In genomic region chr6:27230758-27231111, GRCh38 we compare ENCODE assay signal across 1 cellular context.
TF ChIP-seq lines count a peak whose summit lies in the region.

No MANE protein-coding gene starts in this region.

TF ChIP-seq in SK-N-SH treated with all-trans-retinoic acid at 6 μM for 48 hours, 23 proteins besides CTCF, POLR2A, EP300 and RAD21 (continued from another document):
- TF ChIP-seq PPARA (CRISPR knock-in tag; IDR thresholded peaks at IDR 0.05; ENCODE audit: borderline replicate concordance) = no peak
- TF ChIP-seq SNAI2 (CRISPR knock-in tag; IDR thresholded peaks at IDR 0.05) = no peak
- TF ChIP-seq ZNF8 (CRISPR knock-in tag; IDR thresholded peaks at IDR 0.05) = no peak
- TF ChIP-seq, protein P1, sequence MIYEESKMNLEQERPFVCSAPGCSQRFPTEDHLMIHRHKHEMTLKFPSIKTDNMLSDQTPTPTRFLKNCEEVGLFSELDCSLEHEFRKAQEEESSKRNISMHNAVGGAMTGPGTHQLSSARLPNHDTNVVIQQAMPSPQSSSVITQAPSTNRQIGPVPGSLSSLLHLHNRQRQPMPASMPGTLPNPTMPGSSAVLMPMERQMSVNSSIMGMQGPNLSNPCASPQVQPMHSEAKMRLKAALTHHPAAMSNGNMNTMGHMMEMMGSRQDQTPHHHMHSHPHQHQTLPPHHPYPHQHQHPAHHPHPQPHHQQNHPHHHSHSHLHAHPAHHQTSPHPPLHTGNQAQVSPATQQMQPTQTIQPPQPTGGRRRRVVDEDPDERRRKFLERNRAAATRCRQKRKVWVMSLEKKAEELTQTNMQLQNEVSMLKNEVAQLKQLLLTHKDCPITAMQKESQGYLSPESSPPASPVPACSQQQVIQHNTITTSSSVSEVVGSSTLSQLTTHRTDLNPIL (CRISPR knock-in tag; IDR thresholded peaks at IDR 0.05; ENCODE audit: low read depth) = no peak
- no peak for TF ChIP-seq CSDC2 (CRISPR knock-in tag; IDR thresholded peaks at IDR 0.05)
- TF ChIP-seq, protein P2, sequence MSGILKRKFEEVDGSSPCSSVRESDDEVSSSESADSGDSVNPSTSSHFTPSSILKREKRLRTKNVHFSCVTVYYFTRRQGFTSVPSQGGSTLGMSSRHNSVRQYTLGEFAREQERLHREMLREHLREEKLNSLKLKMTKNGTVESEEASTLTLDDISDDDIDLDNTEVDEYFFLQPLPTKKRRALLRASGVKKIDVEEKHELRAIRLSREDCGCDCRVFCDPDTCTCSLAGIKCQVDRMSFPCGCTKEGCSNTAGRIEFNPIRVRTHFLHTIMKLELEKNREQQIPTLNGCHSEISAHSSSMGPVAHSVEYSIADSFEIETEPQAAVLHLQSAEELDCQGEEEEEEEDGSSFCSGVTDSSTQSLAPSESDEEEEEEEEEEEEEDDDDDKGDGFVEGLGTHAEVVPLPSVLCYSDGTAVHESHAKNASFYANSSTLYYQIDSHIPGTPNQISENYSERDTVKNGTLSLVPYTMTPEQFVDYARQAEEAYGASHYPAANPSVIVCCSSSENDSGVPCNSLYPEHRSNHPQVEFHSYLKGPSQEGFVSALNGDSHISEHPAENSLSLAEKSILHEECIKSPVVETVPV (CRISPR knock-in tag; IDR thresholded peaks at IDR 0.05) = no peak
- TF ChIP-seq TSHZ2 (CRISPR knock-in tag; IDR thresholded peaks at IDR 0.05) = no peak
- TF ChIP-seq ZFP3 (CRISPR knock-in tag; IDR thresholded peaks at IDR 0.05) = no peak
- TF ChIP-seq TCF4 (CRISPR knock-in tag; IDR thresholded peaks at IDR 0.05; ENCODE audit: borderline replicate concordance) = no peak
- TF ChIP-seq GLIS3 (CRISPR knock-in tag; IDR thresholded peaks at IDR 0.05) = no peak
- no peak for TF ChIP-seq RARB (CRISPR knock-in tag; IDR thresholded peaks at IDR 0.05)
- no peak for TF ChIP-seq PATZ1 (CRISPR knock-in tag; IDR thresholded peaks at IDR 0.05; ENCODE audit: borderline replicate concordance)
- no peak for TF ChIP-seq OSR1 (CRISPR knock-in tag; IDR thresholded peaks at IDR 0.05)
